ENCODE assay signal across 8 cellular contexts in the genomic region with DNA sequence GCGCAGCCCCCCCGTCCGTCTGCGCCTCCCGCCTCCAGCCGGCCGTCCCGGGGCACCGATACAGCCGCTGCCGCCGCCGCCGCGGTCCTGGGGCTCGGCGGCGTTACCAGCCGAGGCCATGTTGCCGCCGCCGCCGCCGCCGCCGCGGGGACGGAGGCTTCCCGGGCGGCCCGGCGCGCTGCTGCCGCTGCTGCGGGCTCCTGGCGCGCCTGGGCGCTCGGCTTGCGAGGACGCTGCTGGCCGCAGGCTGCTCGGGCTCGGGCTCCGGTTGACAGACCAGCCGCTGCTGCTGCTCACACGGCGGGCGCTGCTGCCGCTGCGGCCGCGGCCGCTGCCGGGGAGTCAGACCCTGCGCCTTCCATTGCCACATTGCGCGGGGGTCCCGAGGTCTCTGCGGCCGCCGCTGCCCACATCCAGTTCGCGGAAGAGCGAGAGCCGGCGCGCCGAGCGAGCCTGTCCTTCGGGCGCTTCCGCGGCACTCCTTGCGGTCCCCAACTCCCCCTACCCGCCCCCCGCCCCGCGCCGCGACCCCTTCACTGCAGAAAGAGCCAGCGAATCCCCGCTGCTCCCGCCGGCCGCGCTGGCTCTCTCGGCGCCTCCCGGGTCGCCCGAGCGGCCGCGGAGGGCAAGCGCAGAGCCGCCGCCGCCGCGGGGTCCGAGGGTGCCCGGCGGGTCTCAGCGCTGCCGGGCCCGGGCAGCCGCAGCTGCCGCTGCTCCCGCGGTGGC. TPM values are rescaled to one million over a fixed set of nuclear protein-coding genes. Genes with fewer than 3 reads are reported as not detected.
DNase-seq lines count a peak whose midpoint lies in the region; ATAC-seq, FAIRE-seq and TF ChIP-seq lines count a peak whose summit lies in the region.

No MANE protein-coding gene starts in this region.

- H3K4me2 ChIP-seq in MM.1S (ENCODE audit: low read depth, low read length): peak overlapping the region; percentile 85; the same call in 1 of the 2 replicates
- H3K4me2 ChIP-seq in astrocyte (ENCODE audit: low read length): peak overlapping the region; percentile 100

- H3K27ac Mint-ChIP-seq in astrocyte (ENCODE audit: unreplicated experiment): no peak overlapping the region

- intact Hi-C loops in kidney (cut with DNase I): no loop called here

- H3K27ac ChIP-seq in MM.1S (ENCODE audit: low read length): peak overlapping the region; percentile 86; the same call in 1 of the 2 replicates
- peak overlapping the region; percentile 76 for H3K27ac ChIP-seq in astrocyte (ENCODE audit: low read depth, low read length)
- peak overlapping the region; percentile 88 to 89 for H3K27ac ChIP-seq in kidney (ENCODE audit: low read depth in 2 of 2, low read length in 2 of 2)
- peak overlapping the region; percentile 95 for H3K27ac ChIP-seq in suprapubic skin

- DNase-seq in MM.1S (peak; percentile 30), astrocyte (ENCODE audit: low read depth) (no peak), kidney (peak; percentile 79), suprapubic skin (ENCODE audit: low spot score in 2 of 2) (no peak), LoVo (ENCODE audit: low spot score) (no peak)

- H3K36me3 ChIP-seq in ES-I3 (ENCODE audit: insufficient read depth, low read length) (no peaks in the 10 kb centered on the region), MM.1S (replicated peaks; ENCODE audit: insufficient read depth, low read length) (no peaks in the 10 kb centered on the region), astrocyte (ENCODE audit: insufficient read depth, low read length) (no peaks in the 10 kb centered on the region), kidney (ENCODE audit: control insufficient read depth in 1 of 2, insufficient read depth in 2 of 2, low read length in 2 of 2) (no peaks in the 10 kb centered on the region), suprapubic skin (no peaks in the 10 kb centered on the region)

- H4K20me1 ChIP-seq in MM.1S (ENCODE audit: insufficient read depth, low read length): no peaks in the 10 kb centered on the region
- peaks cover 11% of the 10 kb centered on the region for H4K20me1 ChIP-seq in astrocyte (ENCODE audit: insufficient read depth, low read length)

- H3K4me1 ChIP-seq in ES-I3 (ENCODE audit: insufficient read depth, low read length): peaks cover 12% of the 10 kb centered on the region
- H3K4me1 ChIP-seq in MM.1S (ENCODE audit: low read length): peaks cover 8% of the 10 kb centered on the region
- H3K4me1 ChIP-seq in astrocyte (ENCODE audit: insufficient read depth, low read length): peaks cover 25% of the 10 kb centered on the region
- peaks cover 3 to 13% of the 10 kb centered on the region in 2 donors for H3K4me1 ChIP-seq in kidney (ENCODE audit: control insufficient read depth in 1 of 2, insufficient read depth in 1 of 2, low read depth in 1 of 2, low read length in 2 of 2)
- peaks cover 41% of the 10 kb centered on the region for H3K4me1 ChIP-seq in suprapubic skin

- H3K27me3 Mint-ChIP-seq in astrocyte (ENCODE audit: low read depth, unreplicated experiment): peaks cover 5% of the 10 kb centered on the region

- peaks cover 17% of the 10 kb centered on the region for H3K4me1 Mint-ChIP-seq in astrocyte (ENCODE audit: low read depth, unreplicated experiment)

- no peak for TF ChIP-seq CTCF in MM.1S (IDR thresholded peaks at IDR 0.05; ENCODE audit: low read length)
- no peak for TF ChIP-seq CTCF in astrocyte (IDR thresholded peaks at IDR 0.05; ENCODE audit: insufficient read depth, low read depth, low read length)
- TF ChIP-seq CTCF in kidney (IDR thresholded peaks at IDR 0.05; ENCODE audit: borderline replicate concordance, extremely low read depth, insufficient read depth): no peak
- TF ChIP-seq CTCF in suprapubic skin (IDR thresholded peaks at IDR 0.05): no peak

- H2AFZ ChIP-seq in MM.1S (ENCODE audit: low read length) (no peak overlapping the region), astrocyte (ENCODE audit: low read depth, low read length) (peak overlapping the region; percentile 91)

- no peak for FAIRE-seq in astrocyte (lab: Jason Lieb, UNC)
- no peak for FAIRE-seq in kidney (lab: Jason Lieb, UNC)

- H3K36me3 Mint-ChIP-seq in astrocyte (ENCODE audit: low read depth, unreplicated experiment): no peaks in the 10 kb centered on the region

- peak overlapping the region; percentile 67 for H3K9ac ChIP-seq in ES-I3 (ENCODE audit: low read depth, low read length)
- peak overlapping the region; percentile 89 for H3K9ac ChIP-seq in MM.1S (ENCODE audit: low read length)
- peak overlapping the region; percentile 83 for H3K9ac ChIP-seq in astrocyte (ENCODE audit: low read length)
- peak overlapping the region in 1 of 2 donors; percentile 65 for H3K9ac ChIP-seq in kidney (ENCODE audit: low read length in 2 of 2)

- H3K4me3 Mint-ChIP-seq in astrocyte (ENCODE audit: unreplicated experiment): peak overlapping the region; percentile 94

- no peaks in the 10 kb centered on the region for H3K9me3 ChIP-seq in ES-I3 (ENCODE audit: control insufficient read depth, insufficient read depth, low read length)
- H3K9me3 ChIP-seq in MM.1S (replicated peaks; ENCODE audit: insufficient read depth, low read length): no peaks in the 10 kb centered on the region
- H3K9me3 ChIP-seq in astrocyte (ENCODE audit: insufficient read depth, low read depth, low read length): no peaks in the 10 kb centered on the region
- H3K9me3 ChIP-seq in kidney (ENCODE audit: control insufficient read depth in 1 of 2, low read length in 2 of 2): no peaks in the 10 kb centered on the region
- H3K9me3 ChIP-seq in suprapubic skin: no peaks in the 10 kb centered on the region

- WGBS in suprapubic skin: 0% methylated on average over 16 of the region's 111 CpGs

- H3K9me2 ChIP-seq in MM.1S (replicated peaks; ENCODE audit: insufficient read depth, low read length): no peaks in the 10 kb centered on the region

- peaks cover 2% of the 10 kb centered on the region for H3K9me3 Mint-ChIP-seq in astrocyte (ENCODE audit: unreplicated experiment)

- H3K27me3 ChIP-seq in MM.1S (replicated peaks; ENCODE audit: insufficient read depth, low read length): no peaks in the 10 kb centered on the region
- no peaks in the 10 kb centered on the region for H3K27me3 ChIP-seq in astrocyte (ENCODE audit: insufficient read depth, low read length)
- H3K27me3 ChIP-seq in suprapubic skin: no peaks in the 10 kb centered on the region

- TF ChIP-seq EP300 in suprapubic skin (IDR thresholded peaks at IDR 0.05): no peak

- H3K4me3 ChIP-seq in MM.1S (ENCODE audit: low read length) (peak overlapping the region; percentile 97), astrocyte (ENCODE audit: insufficient read depth, low read depth, low read length) (peak overlapping the region; percentile 85), kidney (ENCODE audit: low read length in 2 of 2) (peak overlapping the region; percentile 89 to 94), suprapubic skin (peak overlapping the region; percentile 91)

- no peak for TF ChIP-seq POLR2A in suprapubic skin (IDR thresholded peaks at IDR 0.05)

- H3K79me2 ChIP-seq in MM.1S (ENCODE audit: low read length) (peaks cover 52% of the 10 kb centered on the region), astrocyte (ENCODE audit: insufficient read depth, low read length) (peaks cover 1% of the 10 kb centered on the region)

- peaks cover 45% of the 10 kb centered on the region for H3F3A ChIP-seq in MM.1S (ENCODE audit: insufficient read depth, low read length)

- ATAC-seq in HG03378 (IDR thresholded peaks at IDR 0.05; ENCODE audit: unreplicated experiment): no peak
- ATAC-seq in GM21515 (IDR thresholded peaks at IDR 0.05; ENCODE audit: unreplicated experiment): no peak

RNA-seq across cellular contexts. Expression of gene PTCH1, which starts 8.4 kb away (rescaled TPM):
- 18.0 and 21.3 TPM in 2 replicates for total RNA-seq in astrocyte
- 37.2 TPM for total RNA-seq in kidney
- polyA plus RNA-seq in kidney (ENCODE audit: insufficient read depth, low read depth, low replicate concordance): 2.6 TPM
- total RNA-seq in suprapubic skin: 10 to 100 TPM in 3 of 4 donors, 1 to 10 TPM in 1; 9.9 to 59.0 (median 27.9) TPM

Comparison
In these comparisons a context has a peak if more than half of its experiments do, and no peak if none do; other contexts are left out.
1. DNase-seq: peak in MM.1S (single experiment) and kidney (single experiment); none in astrocyte (single experiment), suprapubic skin (0 of 2) and LoVo (single experiment).
2. Peak in every context shown above with its lines, with median percentiles within 50 percentile points of each other: H3K27ac ChIP-seq and H3K4me3 ChIP-seq.